22 cellular contexts compared by ENCODE assay signal in the genomic region with DNA sequence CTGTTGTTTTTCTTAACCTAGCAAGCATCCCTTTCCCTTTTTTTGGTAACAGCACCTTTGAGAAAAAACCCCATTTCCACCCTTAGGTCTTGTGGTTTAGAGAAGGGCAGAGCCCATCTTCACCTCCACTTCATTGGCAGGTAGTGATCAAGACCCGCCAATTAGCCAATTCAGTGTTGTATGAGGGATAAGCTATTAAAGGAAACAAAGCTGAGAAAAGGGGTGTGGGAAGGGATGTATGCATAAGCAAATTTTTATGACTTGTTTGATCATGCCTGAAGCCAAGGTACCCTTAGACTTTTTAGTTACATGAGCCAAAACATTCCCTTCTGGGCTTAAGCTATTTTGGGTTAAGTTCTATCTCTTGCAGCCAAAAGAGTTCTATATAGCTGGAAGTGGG. TPM values are rescaled to one million over a fixed set of nuclear protein-coding genes. Genes with fewer than 3 reads are reported as not detected.
"Had no signal": no experiment of that assay in that cellular context is flagged by ENCODE, and none has a peak within 500 bp of the region (broad histone marks: within the 10 kb centered on the region; RNA-seq: fewer than 3 reads in every experiment).

No MANE protein-coding gene starts in this region.

- H3K27ac Mint-ChIP-seq: endodermal cell; naive thymus-derived CD8-positive, alpha-beta T cell; neural progenitor cell; progenitor cell of endocrine pancreas had no signal

- H3K36me3 Mint-ChIP-seq: naive thymus-derived CD8-positive, alpha-beta T cell; neural progenitor cell had no signal

- H3K9me3 Mint-ChIP-seq: endodermal cell; naive thymus-derived CD8-positive, alpha-beta T cell; neural progenitor cell had no signal

- H3K9ac ChIP-seq: neural progenitor cell had no signal

- H2AFZ ChIP-seq: hepatocyte, neural progenitor cell had no signal

- H3K4me2 ChIP-seq: hepatocyte had no signal

- H3K4me3 ChIP-seq: colonic mucosa, hepatocyte, mucosa of descending colon, neural progenitor cell, pancreas, suprapubic skin, thyroid gland, upper lobe of right lung, vagina had no signal

- ATAC-seq: left lobe of liver; mucosa of descending colon; naive thymus-derived CD8-positive, alpha-beta T cell; pancreas; right cardiac atrium; upper lobe of right lung had no signal

- DNase-seq: colonic mucosa; dermis blood vessel endothelial cell; effector CD4-positive, alpha-beta T cell; endodermal cell; foreskin melanocyte; head of caudate nucleus; mucosa of descending colon; naive thymus-derived CD8-positive, alpha-beta T cell; occipital lobe; pancreas; right cardiac atrium; small intestine; stimulated activated CD4-positive, alpha-beta T cell treated with anti-CD3 and anti-CD28 coated beads, Interleukin-12 subunit alpha, Interleukin-12 subunit beta, amount 100 ng/mL, for 4 hours; stimulated activated naive CD4-positive, alpha-beta T cell; thyroid gland; upper lobe of right lung had no signal

- H3K4me3 Mint-ChIP-seq: endodermal cell; naive thymus-derived CD8-positive, alpha-beta T cell; neural progenitor cell had no signal

- H3K36me3 ChIP-seq: colonic mucosa, neural progenitor cell, pancreas, suprapubic skin, thyroid gland, upper lobe of right lung, vagina had no signal

- H3K27me3 ChIP-seq: colonic mucosa, hepatocyte, pancreas, suprapubic skin, thyroid gland, upper lobe of right lung, vagina had no signal

- H3K27ac ChIP-seq: colonic mucosa, hepatocyte, neural progenitor cell, pancreas, suprapubic skin, thyroid gland, upper lobe of right lung, vagina had no signal

- H3K4me1 ChIP-seq: colonic mucosa had no signal

- H3K9me3 ChIP-seq: colonic mucosa, mucosa of descending colon, pancreas, suprapubic skin, thyroid gland, upper lobe of right lung, vagina had no signal

RNA-seq across cellular contexts. Expression of gene ZNF697, which starts 3.6 kb away (rescaled TPM):
- polyA plus RNA-seq: naive thymus-derived CD8-positive, alpha-beta T cell had no signal
